In genomic region chr1:215082532-215083407, GRCh38 we compare ENCODE assay signal across 8 cellular contexts. TPM values are rescaled to one million over a fixed set of nuclear protein-coding genes. Genes with fewer than 3 reads are reported as not detected.
DNase-seq lines count a peak whose midpoint lies in the region; ATAC-seq, FAIRE-seq and TF ChIP-seq lines count a peak whose summit lies in the region.

Gene KCNK2, plus strand, starts transcription at chr1:215082737. Its CDS starts 649 bp downstream, at chr1:215083386.

- peaks cover 18% of the 10 kb centered on the region for H3K27me3 ChIP-seq in muscle layer of duodenum (ENCODE audit: low read depth, low read length)

- peaks cover 2% of the 10 kb centered on the region for H3K4me1 Mint-ChIP-seq in CD14-positive monocyte

- peaks cover 3% of the 10 kb centered on the region in 2 donors for H3K36me3 Mint-ChIP-seq in CD14-positive monocyte

- no peaks in the 10 kb centered on the region for H3K9me3 ChIP-seq in muscle layer of duodenum (ENCODE audit: control insufficient read depth in 1 of 2, low read length in 2 of 2)

- peak within 1 kb of the TSS; percentile 33 for H3K27ac ChIP-seq in caudate nucleus (ENCODE audit: low read depth, low read length)
- H3K27ac ChIP-seq in muscle layer of duodenum (ENCODE audit: low read length): no peak within 1 kb of the TSS

- peaks cover 53 to 63% (median 58%) of the 10 kb centered on the region in 3 donors for H3K27me3 Mint-ChIP-seq in CD14-positive monocyte (ENCODE audit: low read depth in 3 of 3)

- H3K4me1 ChIP-seq in muscle layer of duodenum (ENCODE audit: control insufficient read depth in 1 of 2, insufficient read depth in 2 of 2, low read length in 2 of 2): peaks cover 0 to 10% of the 10 kb centered on the region in 2 donors

- H3K4me3 ChIP-seq in AG10803 (ENCODE audit: low read length) (peak within 1 kb of the TSS; percentile 86), muscle layer of duodenum (ENCODE audit: low read depth in 1 of 2, low read length in 2 of 2) (peak within 1 kb of the TSS; percentile 31 to 63)

- TF ChIP-seq CTCF in AG10803 (conservative IDR thresholded peaks at IDR 0.05; ENCODE audit: low read length): no peak
- no peak for TF ChIP-seq CTCF in CD14-positive monocyte (IDR thresholded peaks at IDR 0.05)

- H3K27ac Mint-ChIP-seq in CD14-positive monocyte: peak within 1 kb of the TSS in 2 of 7 donors; percentile 62 to 70

- FAIRE-seq in HTR-8/SVneo (lab: Jason Lieb, UNC): peak; percentile 48

- H3K4me3 Mint-ChIP-seq in CD14-positive monocyte: peak within 1 kb of the TSS in 1 of 2 donors; percentile 79

- peak; percentile 73 for DNase-seq in AG10803 (ENCODE audit: low read depth)
- peak; percentile 17 for DNase-seq in HTR-8/SVneo (ENCODE audit: insufficient read length, low spot score)
- DNase-seq in caudate nucleus (lab: John Stamatoyannopoulos, UW): peak in 29 of 61 donors; percentile 7 to 63 (median 36)
- DNase-seq in T-helper 1 cell: no peak
- DNase-seq in CD14-positive monocyte (ENCODE audit: low spot score): no peak

- H3K36me3 ChIP-seq in muscle layer of duodenum (ENCODE audit: control insufficient read depth in 1 of 2, insufficient read depth in 2 of 2, low read length in 2 of 2): no peaks in the 10 kb centered on the region

- ATAC-seq in HG02973 (IDR thresholded peaks at IDR 0.05; ENCODE audit: unreplicated experiment) (no peak), HG03175 (IDR thresholded peaks at IDR 0.05; ENCODE audit: unreplicated experiment) (no peak)

- intact Hi-C loops in CD14-positive monocyte (cut with micrococcal nuclease): no loop called here

- H3K9me3 Mint-ChIP-seq in CD14-positive monocyte: peaks cover 0 to 15% (median 5%) of the 10 kb centered on the region in 7 donors

RNA-seq across cellular contexts. Expression of gene KCNK2, which starts in this region (rescaled TPM):
- not detected for polyA plus RNA-seq in CD14-positive monocyte

Comparison
In these comparisons a context has a peak if more than half of its experiments do, and no peak if none do; other contexts are left out.
1. DNase-seq: peak in AG10803 (single experiment) and HTR-8/SVneo (single experiment); none in T-helper 1 cell (0 of 5) and CD14-positive monocyte (single experiment).